9 cellular contexts compared by ENCODE assay signal in the genomic region with DNA sequence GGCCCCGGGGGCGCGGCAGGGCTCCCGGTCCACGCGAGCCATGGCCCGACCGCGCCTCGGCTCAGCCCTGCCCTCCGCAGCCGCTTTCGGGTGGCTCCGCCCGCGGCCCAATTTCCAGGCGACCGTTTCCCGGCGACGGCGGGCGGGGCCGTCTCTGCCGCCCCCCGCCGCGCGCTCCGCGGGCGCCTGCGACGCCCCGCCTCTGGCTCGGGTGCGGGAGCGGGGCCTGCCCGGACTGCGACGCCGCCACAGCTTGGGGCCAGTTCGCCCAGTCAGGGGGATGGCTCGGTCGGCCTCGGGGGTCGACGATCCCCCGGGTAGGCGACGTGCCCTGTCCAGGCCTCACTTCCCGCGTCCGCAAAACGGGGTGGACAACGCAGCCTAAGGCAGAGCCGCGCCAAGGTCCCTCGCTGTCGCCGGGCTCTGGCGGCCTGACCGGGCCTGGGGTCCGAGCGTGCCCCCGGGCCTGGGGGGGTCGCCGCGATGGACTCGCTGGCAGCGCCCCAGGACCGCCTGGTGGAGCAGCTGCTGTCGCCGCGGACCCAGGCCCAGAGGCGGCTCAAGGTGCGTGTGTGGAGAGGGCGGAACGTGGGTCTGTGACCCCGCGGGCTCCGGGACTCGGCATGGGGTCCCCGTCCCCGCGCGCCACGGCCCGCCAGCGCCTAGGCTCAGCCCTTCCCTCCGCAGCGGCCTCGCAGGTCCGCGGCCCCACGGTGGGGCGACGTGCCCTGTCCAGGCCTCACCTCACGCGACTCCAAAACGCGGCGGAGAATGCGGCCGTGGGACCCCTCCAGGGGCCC. TPM values are rescaled to one million over a fixed set of nuclear protein-coding genes. Genes with fewer than 3 reads are reported as not detected.
DNase-seq lines count a peak whose midpoint lies in the region; ATAC-seq and TF ChIP-seq lines count a peak whose summit lies in the region.
"Had no signal": no experiment of that assay in that cellular context is flagged by ENCODE, and none has a peak within 500 bp of the region (broad histone marks: within the 10 kb centered on the region; RNA-seq: fewer than 3 reads in every experiment).

No MANE protein-coding gene starts in this region.

- peaks cover 37% of the 10 kb centered on the region for H3K4me1 ChIP-seq in HUES6 (ENCODE audit: control insufficient read depth, insufficient read depth, low read length)
- H3K4me1 ChIP-seq in naive thymus-derived CD4-positive, alpha-beta T cell (ENCODE audit: control insufficient read depth in 2 of 2, insufficient read depth in 2 of 2, low read length in 2 of 2): peaks cover 0 to 15% of the 10 kb centered on the region in 2 donors

- intact Hi-C loops in dorsolateral prefrontal cortex (cut with DNase I): loop anchor here (2.0 to 10.0 kb wide), 4 partner anchors 36 to 244 kb away; a partner anchor contains a TSS
- intact Hi-C loops in naive thymus-derived CD4-positive, alpha-beta T cell (cut with micrococcal nuclease): loop anchor here (1.0 to 10.0 kb wide), 10 partner anchors 39 to 1641 kb away; a partner anchor contains a TSS
- intact Hi-C loops in posterior vena cava (cut with DNase I): loop anchor here in 1 of 2 donors (5.0 kb wide), 1 partner anchor 36 kb away; no protein-coding TSS in a partner anchor

- peaks cover 0 to 13% (median 10%) of the 10 kb centered on the region in 7 donors for H3K4me1 Mint-ChIP-seq in naive thymus-derived CD4-positive, alpha-beta T cell
- H3K4me1 Mint-ChIP-seq in activated CD4-positive, alpha-beta memory T cell treated with anti-CD3 and anti-CD28 coated beads, Interleukin-2, amount 10 ng/mL, durations not matched to agents 7 days and 5 days: peaks cover 7% of the 10 kb centered on the region

- peaks cover 7% of the 10 kb centered on the region; the same call in 1 of the 2 replicates for H3K36me3 ChIP-seq in HUES6 (ENCODE audit: control insufficient read depth, insufficient read depth, low read length)
- no peaks in the 10 kb centered on the region for H3K36me3 ChIP-seq in naive thymus-derived CD4-positive, alpha-beta T cell (ENCODE audit: control insufficient read depth in 2 of 3, insufficient read depth in 3 of 3, low read length in 3 of 3)

- H3K27me3 ChIP-seq in HUES6 (ENCODE audit: control insufficient read depth, insufficient read depth, low read length) (peaks cover 93% of the 10 kb centered on the region), dorsolateral prefrontal cortex (peaks cover 0 to 5% (median 0%) of the 10 kb centered on the region in 45 donors)
- peaks cover 0 to 3% of the 10 kb centered on the region in 2 donors for H3K27me3 ChIP-seq in naive thymus-derived CD4-positive, alpha-beta T cell (ENCODE audit: control insufficient read depth in 2 of 2, insufficient read depth in 2 of 2, low read length in 2 of 2)

- H3K9me3 ChIP-seq in HUES6 (ENCODE audit: control insufficient read depth, insufficient read depth, low read depth, low read length): no peaks in the 10 kb centered on the region
- no peaks in the 10 kb centered on the region for H3K9me3 ChIP-seq in naive thymus-derived CD4-positive, alpha-beta T cell (ENCODE audit: control insufficient read depth in 2 of 3, low read length in 3 of 3)

- H3K4me3 ChIP-seq in HUES6 (ENCODE audit: low read depth, low read length): peak overlapping the region; percentile 74
- peak overlapping the region; percentile 20 to 77 (median 66) for H3K4me3 ChIP-seq in dorsolateral prefrontal cortex
- peak overlapping the region; percentile 41 for H3K4me3 ChIP-seq in naive thymus-derived CD4-positive, alpha-beta T cell (ENCODE audit: low read length)

- H3K27me3 Mint-ChIP-seq in naive thymus-derived CD4-positive, alpha-beta T cell: peaks cover 32 to 59% (median 36%) of the 10 kb centered on the region in 5 donors
- H3K27me3 Mint-ChIP-seq in activated CD4-positive, alpha-beta memory T cell treated with anti-CD3 and anti-CD28 coated beads, Interleukin-2, amount 10 ng/mL, durations not matched to agents 7 days and 5 days: peaks cover 48% of the 10 kb centered on the region

- peak in 27 of 56 donors; percentile 0 to 70 (median 19) for TF ChIP-seq CTCF in dorsolateral prefrontal cortex (IDR thresholded peaks at IDR 0.05 in 54 of 56, conservative IDR thresholded peaks at IDR 0.05 in 2 of 56; ENCODE audit: low read depth in 1 of 56, partially characterized antibody in 56 of 56)

- POLR2A ChIA-PET in naive thymus-derived CD4-positive, alpha-beta T cell (lab: Charles Lee): no interaction called here
- POLR2A ChIA-PET in activated CD4-positive, alpha-beta memory T cell treated with anti-CD3 and anti-CD28 coated beads, Interleukin-2, amount 10 ng/mL, durations not matched to agents 7 days and 5 days (lab: Charles Lee): no interaction called here

- CTCF ChIA-PET in naive thymus-derived CD4-positive, alpha-beta T cell (lab: Charles Lee): interaction anchor here (0.6 kb wide), 1 partner anchor 350 kb away, joined by 3 read pairs; no protein-coding TSS in a partner anchor
- CTCF ChIA-PET in activated CD4-positive, alpha-beta memory T cell treated with anti-CD3 and anti-CD28 coated beads, Interleukin-2, amount 10 ng/mL, durations not matched to agents 7 days and 5 days (lab: Charles Lee): no interaction called here

- H3K9ac ChIP-seq in HUES6 (ENCODE audit: low read length): peak overlapping the region; percentile 38

- H3K27ac ChIP-seq in HUES6 (ENCODE audit: low read depth, low read length) (no peak overlapping the region), dorsolateral prefrontal cortex (peak overlapping the region in 57 of 59 donors; percentile 7 to 97 (median 81))
- no peak overlapping the region for H3K27ac ChIP-seq in naive thymus-derived CD4-positive, alpha-beta T cell (ENCODE audit: low read depth, low read length)

- no peak overlapping the region for H3K27ac Mint-ChIP-seq in naive thymus-derived CD4-positive, alpha-beta T cell
- no peak overlapping the region for H3K27ac Mint-ChIP-seq in activated CD4-positive, alpha-beta memory T cell treated with anti-CD3 and anti-CD28 coated beads, Interleukin-2, amount 10 ng/mL, durations not matched to agents 7 days and 5 days

- ATAC-seq in naive thymus-derived CD4-positive, alpha-beta T cell: peak; percentile 34
- no peak for ATAC-seq in HG03457 (IDR thresholded peaks at IDR 0.05; ENCODE audit: unreplicated experiment)

- H3K4me3 Mint-ChIP-seq in naive thymus-derived CD4-positive, alpha-beta T cell: peak overlapping the region in 3 of 10 donors; percentile 44 to 83 (median 56)
- H3K4me3 Mint-ChIP-seq in activated CD4-positive, alpha-beta memory T cell treated with anti-CD3 and anti-CD28 coated beads, Interleukin-2, amount 10 ng/mL, durations not matched to agents 7 days and 5 days: no peak overlapping the region

- H3K36me3 Mint-ChIP-seq in naive thymus-derived CD4-positive, alpha-beta T cell: no peaks in the 10 kb centered on the region
- no peaks in the 10 kb centered on the region for H3K36me3 Mint-ChIP-seq in activated CD4-positive, alpha-beta memory T cell treated with anti-CD3 and anti-CD28 coated beads, Interleukin-2, amount 10 ng/mL, durations not matched to agents 7 days and 5 days (ENCODE audit: low read depth)

- peak; percentile 79 for DNase-seq in COLO668 (lab: John Stamatoyannopoulos, UW; ENCODE audit: unreplicated experiment)
- DNase-seq in dorsolateral prefrontal cortex: peak in 1 of 10 donors; percentile 35
- DNase-seq in naive thymus-derived CD4-positive, alpha-beta T cell: no peak
- no peak for DNase-seq in activated CD4-positive, alpha-beta memory T cell treated with anti-CD3 and anti-CD28 coated beads, Interleukin-2, amount 10 ng/mL, durations not matched to agents 7 days and 5 days
- DNase-seq in posterior vena cava (ENCODE audit: low spot score): no peak
- no peak for DNase-seq in NCI-H1105 (lab: John Stamatoyannopoulos, UW)

- H3K9me3 Mint-ChIP-seq in naive thymus-derived CD4-positive, alpha-beta T cell: no peaks in the 10 kb centered on the region
- H3K9me3 Mint-ChIP-seq in activated CD4-positive, alpha-beta memory T cell treated with anti-CD3 and anti-CD28 coated beads, Interleukin-2, amount 10 ng/mL, durations not matched to agents 7 days and 5 days: no peaks in the 10 kb centered on the region

RNA-seq across cellular contexts. Expression of a gene that starts 4.2 kb away (rescaled TPM):
- 100 to 1,000 TPM in 119 of 120 experiments, 10 to 100 TPM in 1; 92.1 to 538 (median 349) TPM for total RNA-seq in dorsolateral prefrontal cortex
- 1 to 10 TPM in 1 of 5 experiments, under 1 TPM in 2, not detected in 2; 0.22 to 4.2 (median 0.66) TPM for total RNA-seq in naive thymus-derived CD4-positive, alpha-beta T cell
- polyA plus RNA-seq in naive thymus-derived CD4-positive, alpha-beta T cell: under 1 TPM in 1 of 2 donors, not detected in 1; 0.32 TPM
- total RNA-seq in activated CD4-positive, alpha-beta memory T cell treated with anti-CD3 and anti-CD28 coated beads, Interleukin-2, amount 10 ng/mL, durations not matched to agents 7 days and 5 days: not detected
- 10 to 100 TPM; 22.9 to 29.8 TPM for total RNA-seq in posterior vena cava

RNA-seq across cellular contexts. Expression of a gene that starts 4.9 kb away (rescaled TPM):
- total RNA-seq in dorsolateral prefrontal cortex (10 to 100 TPM in 55 of 120 experiments, 1 to 10 TPM in 28, under 1 TPM in 1, not detected in 36; 0.95 to 53.7 (median 14.7) TPM), posterior vena cava (under 1 TPM in 1 of 2 donors, not detected in 1; 0.83 TPM)
- 1 to 10 TPM in 1 of 5 experiments, under 1 TPM in 1, not detected in 3; 0.40 to 3.0 TPM for total RNA-seq in naive thymus-derived CD4-positive, alpha-beta T cell
- not detected for polyA plus RNA-seq in naive thymus-derived CD4-positive, alpha-beta T cell
- total RNA-seq in activated CD4-positive, alpha-beta memory T cell treated with anti-CD3 and anti-CD28 coated beads, Interleukin-2, amount 10 ng/mL, durations not matched to agents 7 days and 5 days: not detected
- total RNA-seq: HT1080 had no signal

RNA-seq across cellular contexts. Expression of a gene that starts 42.1 kb away (rescaled TPM):
- 1 to 10 TPM in 44 of 120 experiments, under 1 TPM in 62, not detected in 14; 0.24 to 3.0 (median 0.91) TPM for total RNA-seq in dorsolateral prefrontal cortex
- under 1 TPM in 1 of 5 experiments, not detected in 4; 0.22 TPM for total RNA-seq in naive thymus-derived CD4-positive, alpha-beta T cell
- polyA plus RNA-seq in naive thymus-derived CD4-positive, alpha-beta T cell: not detected
- not detected for total RNA-seq in activated CD4-positive, alpha-beta memory T cell treated with anti-CD3 and anti-CD28 coated beads, Interleukin-2, amount 10 ng/mL, durations not matched to agents 7 days and 5 days
- total RNA-seq in posterior vena cava: 1 to 10 TPM; 7.5 to 8.1 TPM

Comparison
In these comparisons a context has a peak if more than half of its experiments do, and no peak if none do; other contexts are left out.
1. H3K27ac ChIP-seq: peak in dorsolateral prefrontal cortex (57 of 59); none in HUES6 (single experiment) and naive thymus-derived CD4-positive, alpha-beta T cell (single experiment).
2. RNA of a gene that starts 4.2 kb away (total RNA-seq): 92.1 to 538 TPM in dorsolateral prefrontal cortex and 22.9 to 29.8 TPM in posterior vena cava; not detected in activated CD4-positive, alpha-beta memory T cell treated with anti-CD3 and anti-CD28 coated beads, Interleukin-2, amount 10 ng/mL, durations not matched to agents 7 days and 5 days and 0.22 to 4.2 TPM in naive thymus-derived CD4-positive, alpha-beta T cell; every median in the first group is over 4 times any median in the second.
3. Peak in every context shown above with its lines, with median percentiles within 50 percentile points of each other: H3K4me3 ChIP-seq.